In genomic region chr7:120799813-120800483, GRCh38 we compare ENCODE assay signal across 15 cellular contexts. TPM values are rescaled to one million over a fixed set of nuclear protein-coding genes. Genes with fewer than 3 reads are reported as not detected.
"Had no signal": no experiment of that assay in that cellular context is flagged by ENCODE, and none has a peak within 500 bp of the region (broad histone marks: within the 10 kb centered on the region; RNA-seq: fewer than 3 reads in every experiment).

No MANE protein-coding gene starts in this region.

- DNase-seq: activated CD4-positive, alpha-beta T cell treated with anti-CD3 and anti-CD28 coated beads for 4 hours; activated CD8-positive, alpha-beta memory T cell treated with anti-CD3 and anti-CD28 coated beads, Interleukin-2, amount 50 U/mL, for 4 hours; activated effector memory CD4-positive, alpha-beta T cell treated with anti-CD3 and anti-CD28 coated beads, Interleukin-2, amount 50 U/mL, for 16 hours; activated T-cell treated with anti-CD3 and anti-CD28 coated beads, Interleukin-2, amount 50 U/mL, for 4 hours; adrenal gland; foreskin keratinocyte; mesendoderm; naive thymus-derived CD4-positive, alpha-beta T cell; right cardiac atrium; stimulated activated CD4-positive, alpha-beta T cell treated with anti-CD3 and anti-CD28 coated beads, Interleukin-15, amount 100 ng/mL, for 24 hours; stimulated activated CD4-positive, alpha-beta T cell treated with anti-CD3 and anti-CD28 coated beads, Interleukin-2, amount 100 ng/mL, for 48 hours; thyroid gland had no signal

- H3K4me1 Mint-ChIP-seq: activated naive CD4-positive, alpha-beta T cell treated with anti-CD3 and anti-CD28 coated beads, Interleukin-2, amount 50 U/mL, for 24 hours; naive thymus-derived CD4-positive, alpha-beta T cell had no signal

- H3K4me3 Mint-ChIP-seq: activated naive CD4-positive, alpha-beta T cell treated with anti-CD3 and anti-CD28 coated beads, Interleukin-2, amount 50 U/mL, for 24 hours; activated T-cell treated with anti-CD3 and anti-CD28 coated beads, Interleukin-2, amount 50 U/mL, for 4 hours; naive thymus-derived CD4-positive, alpha-beta T cell; neural progenitor cell had no signal

- H3K27ac Mint-ChIP-seq: activated naive CD4-positive, alpha-beta T cell treated with anti-CD3 and anti-CD28 coated beads, Interleukin-2, amount 50 U/mL, for 24 hours; naive thymus-derived CD4-positive, alpha-beta T cell; neural progenitor cell had no signal

- H3K9me3 Mint-ChIP-seq: activated naive CD4-positive, alpha-beta T cell treated with anti-CD3 and anti-CD28 coated beads, Interleukin-2, amount 50 U/mL, for 24 hours; activated T-cell treated with anti-CD3 and anti-CD28 coated beads, Interleukin-2, amount 50 U/mL, for 4 hours; naive thymus-derived CD4-positive, alpha-beta T cell; neural progenitor cell had no signal

- H3K36me3 Mint-ChIP-seq: activated naive CD4-positive, alpha-beta T cell treated with anti-CD3 and anti-CD28 coated beads, Interleukin-2, amount 50 U/mL, for 24 hours; naive thymus-derived CD4-positive, alpha-beta T cell had no signal

- FAIRE-seq: astrocyte had no signal

- ATAC-seq: activated T-cell treated with anti-CD3 and anti-CD28 coated beads, Interleukin-2, amount 50 U/mL, for 4 hours; foreskin keratinocyte; naive thymus-derived CD4-positive, alpha-beta T cell had no signal

RNA-seq across cellular contexts. Expression of gene TSPAN12, which starts 58.0 kb away (rescaled TPM):
- total RNA-seq: naive thymus-derived CD4-positive, alpha-beta T cell had no signal
- polyA plus RNA-seq: naive thymus-derived CD4-positive, alpha-beta T cell had no signal
